14 cellular contexts compared by ENCODE assay signal in the genomic region with DNA sequence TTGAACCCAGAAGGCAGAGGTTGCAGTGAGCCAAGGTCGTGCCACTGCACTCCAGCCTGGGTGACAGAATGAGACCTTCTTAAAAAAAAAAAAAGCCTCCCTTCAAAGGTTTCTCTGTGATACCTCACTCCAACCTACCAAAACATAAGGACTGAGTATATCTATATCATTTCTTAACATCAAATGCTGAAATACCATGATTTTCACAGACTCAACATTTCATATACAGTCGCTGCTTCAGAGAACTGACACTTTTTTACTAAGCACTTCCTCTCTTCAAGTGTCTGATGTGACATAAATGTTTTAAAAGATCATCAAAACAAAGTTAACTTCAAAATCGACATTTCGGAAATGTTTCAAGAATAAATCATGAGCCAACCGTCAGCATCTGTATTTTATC.
"Had no signal": no experiment of that assay in that cellular context is flagged by ENCODE, and none has a peak within 500 bp of the region (broad histone marks: within the 10 kb centered on the region; RNA-seq: fewer than 3 reads in every experiment).

No MANE protein-coding gene starts in this region.

- H3K4me1 Mint-ChIP-seq: neural crest cell had no signal

- ATAC-seq: right lobe of liver had no signal

- H3K9ac ChIP-seq: SK-N-SH had no signal

- DNase-seq: activated naive CD4-positive, alpha-beta T cell treated with Interleukin-2 at 50 U/mL for 16 hours; brain microvascular endothelial cell; cerebellar nuclear complex; effector memory CD4-positive, alpha-beta T cell; heart left ventricle; immature natural killer cell; right lobe of liver; SK-N-SH; T-helper 1 cell had no signal

- H3K9me2 ChIP-seq: SK-N-SH had no signal

- H3K27me3 ChIP-seq: brain microvascular endothelial cell, heart left ventricle, right lobe of liver, suprapubic skin had no signal

- H3K4me1 ChIP-seq: suprapubic skin had no signal

- H3K27me3 Mint-ChIP-seq: dendritic cell treated with granulocyte-macrophage colony-stimulating factor and Interleukin-4, amounts not matched to agents 40 ng/mL and 50 ng/mL, for 4 days; stimulated activated naive CD8-positive, alpha-beta T cell treated with anti-CD3 and anti-CD28 coated beads, Interleukin-15, Interleukin-2, amounts not matched to agents 100 ng/mL and 50 ng/mL, for 24 hours had no signal

- H3K9me3 ChIP-seq: heart left ventricle, right lobe of liver, SK-N-SH, suprapubic skin had no signal

- H3K4me2 ChIP-seq: SK-N-SH, smooth muscle cell had no signal

- H3K27ac ChIP-seq: brain microvascular endothelial cell, heart left ventricle, right lobe of liver, suprapubic skin had no signal

- H3K4me3 ChIP-seq: heart left ventricle, right lobe of liver, smooth muscle cell, suprapubic skin had no signal

- H3K27ac Mint-ChIP-seq: dendritic cell treated with granulocyte-macrophage colony-stimulating factor and Interleukin-4, amounts not matched to agents 40 ng/mL and 50 ng/mL, for 4 days; stimulated activated naive CD8-positive, alpha-beta T cell treated with anti-CD3 and anti-CD28 coated beads, Interleukin-15, Interleukin-2, amounts not matched to agents 100 ng/mL and 50 ng/mL, for 24 hours had no signal

- H3K9me3 Mint-ChIP-seq: dendritic cell treated with granulocyte-macrophage colony-stimulating factor and Interleukin-4, amounts not matched to agents 40 ng/mL and 50 ng/mL, for 4 days; immature natural killer cell; neural crest cell; stimulated activated naive CD8-positive, alpha-beta T cell treated with anti-CD3 and anti-CD28 coated beads, Interleukin-15, Interleukin-2, amounts not matched to agents 100 ng/mL and 50 ng/mL, for 24 hours had no signal

- H3K4me3 Mint-ChIP-seq: dendritic cell treated with granulocyte-macrophage colony-stimulating factor and Interleukin-4, amounts not matched to agents 40 ng/mL and 50 ng/mL, for 4 days; immature natural killer cell; neural crest cell; stimulated activated naive CD8-positive, alpha-beta T cell treated with anti-CD3 and anti-CD28 coated beads, Interleukin-15, Interleukin-2, amounts not matched to agents 100 ng/mL and 50 ng/mL, for 24 hours had no signal
